ENCODE assay signal across 8 cellular contexts in the genomic region with DNA sequence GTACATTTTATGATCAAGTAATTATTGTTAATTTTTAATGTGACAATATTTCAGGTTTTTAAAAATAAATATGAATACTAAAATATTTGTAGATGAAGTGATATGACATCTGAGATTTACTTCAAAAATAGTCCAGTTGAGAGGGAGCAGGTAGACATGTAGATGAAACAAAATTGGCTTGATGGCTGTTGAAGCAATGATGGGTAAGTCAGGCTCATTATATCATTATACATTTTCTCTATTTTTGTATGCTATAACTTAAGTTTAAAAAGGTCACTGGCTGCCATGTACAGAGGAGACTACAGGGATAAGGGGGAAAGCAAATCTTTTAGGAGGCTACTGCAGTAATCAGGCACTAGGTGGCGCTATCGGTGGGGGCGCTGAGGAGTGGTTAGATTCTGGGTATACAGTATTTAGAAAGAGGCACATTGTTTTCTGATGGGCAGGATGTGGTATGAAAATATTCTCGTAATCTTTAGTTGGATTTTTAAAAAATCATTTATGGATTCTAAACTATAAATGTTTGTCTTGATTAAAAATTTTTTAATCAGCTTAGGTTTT.
A peak's percentile ranks its signal among the peaks of the same experiment; 100 is the strongest.
DNase-seq lines count a peak whose midpoint lies in the region; ATAC-seq and TF ChIP-seq lines count a peak whose summit lies in the region.

No MANE protein-coding gene starts in this region.

- no peak overlapping the region for H3K4me3 ChIP-seq in Panc1 (ENCODE audit: low read depth in 2 of 2, low read length in 2 of 2)

- DNase-seq in Daoy (ENCODE audit: low read depth) (peak; percentile 73), HUDEP-2 (lab: John Stamatoyannopoulos, UW; ENCODE audit: unreplicated experiment in 76 of 76) (peak in 52 of 76 experiments; percentile 2 to 63 (median 29)), Panc1 (ENCODE audit: low read depth, low spot score) (no peak), germinal center (ENCODE audit: low spot score) (peak; percentile 47), retina (peak; percentile 51), NCI-H774 (lab: John Stamatoyannopoulos, UW) (no peak)

- H3K9me3 ChIP-seq in Panc1 (ENCODE audit: control insufficient read depth, insufficient read depth, low read depth, low read length) = no peaks in the 10 kb centered on the region

- BruUV-seq in Panc1 (replicated peaks; lab: Mats Ljungman, UMichigan) = no TSS peak

- no peaks in the 10 kb centered on the region for H3K4me1 ChIP-seq in Panc1 (ENCODE audit: control insufficient read depth, insufficient read depth, low read length)

- H3K4me1 Mint-ChIP-seq in activated T-helper 17 cell treated with anti-CD3 and anti-CD28 coated beads, Interleukin-2, amount 50 U/mL, for 72 hours = no peaks in the 10 kb centered on the region

- no peak overlapping the region for H3K4me3 Mint-ChIP-seq in activated T-helper 17 cell treated with anti-CD3 and anti-CD28 coated beads, Interleukin-2, amount 50 U/mL, for 72 hours

- in situ Hi-C loops in Panc1 (cut with HindIII; ENCODE audit: low pct_unique_long_range_greater_than_20kb, low sequenced_read_pairs) = no loop called here

- CTCF ChIA-PET in Panc1 (lab: Charles Lee) = interaction anchor here (0.7 kb wide), 1 partner anchor 110 kb away, joined by 3 read pairs; no protein-coding TSS in a partner anchor

- H3K27me3 Mint-ChIP-seq in activated T-helper 17 cell treated with anti-CD3 and anti-CD28 coated beads, Interleukin-2, amount 50 U/mL, for 72 hours = peaks cover 12% of the 10 kb centered on the region

- intact Hi-C loops in Panc1 (cut with micrococcal nuclease; ENCODE audit: unreplicated experiment) = loop anchor here (10.0 kb wide), 1 partner anchor 1143 kb away; no protein-coding TSS in a partner anchor

- H3K27me3 ChIP-seq in Panc1 (ENCODE audit: control insufficient read depth, insufficient read depth, low read length) = no peaks in the 10 kb centered on the region

- peak; percentile 92 for TF ChIP-seq CTCF in Panc1 (IDR thresholded peaks at IDR 0.05)

- no peaks in the 10 kb centered on the region for H3K9me3 Mint-ChIP-seq in activated T-helper 17 cell treated with anti-CD3 and anti-CD28 coated beads, Interleukin-2, amount 50 U/mL, for 72 hours

- H3K27ac Mint-ChIP-seq in activated T-helper 17 cell treated with anti-CD3 and anti-CD28 coated beads, Interleukin-2, amount 50 U/mL, for 72 hours = no peak overlapping the region

- H3K27ac ChIP-seq in Panc1 (ENCODE audit: low read length) = no peak overlapping the region

- POLR2A ChIA-PET in Panc1 (lab: Charles Lee) = interaction anchor here (0.6 kb wide), 1 partner anchor 492 kb away, joined by 10 read pairs; no protein-coding TSS in a partner anchor

- no peaks in the 10 kb centered on the region for H3K36me3 ChIP-seq in Panc1 (ENCODE audit: control insufficient read depth, insufficient read depth, low read length)

- H3K36me3 Mint-ChIP-seq in activated T-helper 17 cell treated with anti-CD3 and anti-CD28 coated beads, Interleukin-2, amount 50 U/mL, for 72 hours (ENCODE audit: low read depth) = no peaks in the 10 kb centered on the region

- peak; percentile 94 for ATAC-seq in GM21390 (IDR thresholded peaks at IDR 0.05; ENCODE audit: unreplicated experiment)
- peak; percentile 89 for ATAC-seq in Panc1
- ATAC-seq in activated T-helper 17 cell treated with anti-CD3 and anti-CD28 coated beads, Interleukin-2, amount 50 U/mL, for 72 hours (replicated peaks) = peak; percentile 54

Comparison
In these comparisons a context has a peak if more than half of its experiments do, and no peak if none do; other contexts are left out.
1. DNase-seq: peak in Daoy (single experiment), HUDEP-2 (52 of 76), germinal center (single experiment) and retina (single experiment); none in Panc1 (single experiment) and NCI-H774 (single experiment).
2. Peak in every context shown above with its lines, with median percentiles within 50 percentile points of each other: ATAC-seq.